In genomic region chr7:101819913-101820522, GRCh38 we compare ENCODE assay signal across 20 cellular contexts. TPM values are rescaled to one million over a fixed set of nuclear protein-coding genes. Genes with fewer than 3 reads are reported as not detected.
DNase-seq lines count a peak whose midpoint lies in the region; ATAC-seq and TF ChIP-seq lines count a peak whose summit lies in the region.
"Had no signal": no experiment of that assay in that cellular context is flagged by ENCODE, and none has a peak within 500 bp of the region (broad histone marks: within the 10 kb centered on the region; RNA-seq: fewer than 3 reads in every experiment).

No MANE protein-coding gene starts in this region.

- no peak for ATAC-seq in natural killer cell
- ATAC-seq in natural killer cell treated with Interleukin-12 subunit alpha and Interleukin-12 subunit beta and Interleukin-15 and Interleukin-18, amount 100 ng/mL, for 72 hours: no peak
- no peak for ATAC-seq in activated naive CD8-positive, alpha-beta T cell treated with anti-CD3 and anti-CD28 coated beads, Interleukin-2, amount 50 U/mL, for 24 hours
- ATAC-seq in GM18861 (IDR thresholded peaks at IDR 0.05; ENCODE audit: unreplicated experiment): no peak
- ATAC-seq: activated T-cell treated with anti-CD3 and anti-CD28 coated beads, Interleukin-2, amount 50 U/mL, for 4 hours; left colon; stimulated activated naive CD8-positive, alpha-beta T cell treated with anti-CD3 and anti-CD28 coated beads, Interleukin-15, Interleukin-2, amounts not matched to agents 100 U/mL and 50 U/mL, for 24 hours had no signal

- H2BK5ac ChIP-seq in mesendoderm (ENCODE audit: low read length): no peak overlapping the region

- H2BK120ac ChIP-seq in mesendoderm (ENCODE audit: low read depth, low read length): no peak overlapping the region

- H3K4me3 Mint-ChIP-seq in natural killer cell: peak overlapping the region; percentile 55
- no peak overlapping the region for H3K4me3 Mint-ChIP-seq in natural killer cell treated with Interleukin-12 subunit alpha and Interleukin-12 subunit beta and Interleukin-15 and Interleukin-18, amount 100 ng/mL, for 72 hours
- no peak overlapping the region for H3K4me3 Mint-ChIP-seq in activated naive CD8-positive, alpha-beta T cell treated with anti-CD3 and anti-CD28 coated beads, Interleukin-2, amount 50 U/mL, for 24 hours
- H3K4me3 Mint-ChIP-seq: activated CD4-positive, alpha-beta memory T cell treated with anti-CD3 and anti-CD28 coated beads for 36 hours; activated naive CD8-positive, alpha-beta T cell; activated T-cell treated with anti-CD3 and anti-CD28 coated beads, Interleukin-2, amount 50 U/mL, for 4 hours had no signal

- no peaks in the 10 kb centered on the region for H3K27me3 ChIP-seq in mesendoderm (ENCODE audit: insufficient read depth, low read length, poor library complexity)
- H3K27me3 ChIP-seq in uterus: no peaks in the 10 kb centered on the region

- H3K9ac ChIP-seq in mesendoderm (ENCODE audit: low read length): peak overlapping the region; percentile 50
- H3K9ac ChIP-seq: parathyroid adenoma had no signal

- H3K18ac ChIP-seq in mesendoderm (ENCODE audit: low read length): peak overlapping the region; percentile 33

- peaks cover 76% of the 10 kb centered on the region for H3K79me2 ChIP-seq in mesendoderm (ENCODE audit: control insufficient read depth, insufficient read depth, low read length)

- no peak overlapping the region for H2BK15ac ChIP-seq in mesendoderm (replicated peaks; ENCODE audit: low read depth)

- no peaks in the 10 kb centered on the region for H3K36me3 ChIP-seq in mesendoderm (ENCODE audit: control insufficient read depth, insufficient read depth, low read length)
- no peaks in the 10 kb centered on the region for H3K36me3 ChIP-seq in uterus

- no peak overlapping the region for H3K27ac Mint-ChIP-seq in natural killer cell
- H3K27ac Mint-ChIP-seq in natural killer cell treated with Interleukin-12 subunit alpha and Interleukin-12 subunit beta and Interleukin-15 and Interleukin-18, amount 100 ng/mL, for 72 hours: no peak overlapping the region
- no peak overlapping the region for H3K27ac Mint-ChIP-seq in activated naive CD8-positive, alpha-beta T cell treated with anti-CD3 and anti-CD28 coated beads, Interleukin-2, amount 50 U/mL, for 24 hours
- H3K27ac Mint-ChIP-seq: activated CD4-positive, alpha-beta memory T cell treated with anti-CD3 and anti-CD28 coated beads for 36 hours; activated naive CD8-positive, alpha-beta T cell had no signal

- no peak overlapping the region for H3K23ac ChIP-seq in mesendoderm (ENCODE audit: low read length)

- no peak for TF ChIP-seq POLR2A in uterus (IDR thresholded peaks at IDR 0.05)

- no peaks in the 10 kb centered on the region for H3K9me3 ChIP-seq in uterus

- H3K4me1 Mint-ChIP-seq in natural killer cell: peaks cover 18 to 30% of the 10 kb centered on the region in 2 donors
- H3K4me1 Mint-ChIP-seq in natural killer cell treated with Interleukin-12 subunit alpha and Interleukin-12 subunit beta and Interleukin-15 and Interleukin-18, amount 100 ng/mL, for 72 hours (ENCODE audit: low read depth in 2 of 2): peaks cover 9 to 12% of the 10 kb centered on the region in 2 donors
- H3K4me1 Mint-ChIP-seq in activated naive CD8-positive, alpha-beta T cell treated with anti-CD3 and anti-CD28 coated beads, Interleukin-2, amount 50 U/mL, for 24 hours: peaks cover 13% of the 10 kb centered on the region

- H4K8ac ChIP-seq in mesendoderm (ENCODE audit: low read depth, low read length): no peak overlapping the region

- H3K27me3 Mint-ChIP-seq in natural killer cell (ENCODE audit: low read depth in 2 of 2): no peaks in the 10 kb centered on the region
- H3K27me3 Mint-ChIP-seq in natural killer cell treated with Interleukin-12 subunit alpha and Interleukin-12 subunit beta and Interleukin-15 and Interleukin-18, amount 100 ng/mL, for 72 hours: peaks cover 0 to 2% of the 10 kb centered on the region in 2 donors
- H3K27me3 Mint-ChIP-seq in activated naive CD8-positive, alpha-beta T cell treated with anti-CD3 and anti-CD28 coated beads, Interleukin-2, amount 50 U/mL, for 24 hours: no peaks in the 10 kb centered on the region
- H3K27me3 Mint-ChIP-seq: activated CD4-positive, alpha-beta memory T cell treated with anti-CD3 and anti-CD28 coated beads for 36 hours; activated naive CD8-positive, alpha-beta T cell; CD8-positive, alpha-beta memory T cell had no signal

- DNase-seq in natural killer cell (no peak), amniotic epithelial cell (ENCODE audit: low read depth) (peak; percentile 68), mesendoderm (no peak), uterus (no peak), retina (no peak)
- DNase-seq in natural killer cell treated with Interleukin-12 subunit alpha and Interleukin-12 subunit beta and Interleukin-15 and Interleukin-18, amount 100 ng/mL, for 72 hours (ENCODE audit: low spot score): no peak
- DNase-seq in activated naive CD8-positive, alpha-beta T cell treated with anti-CD3 and anti-CD28 coated beads, Interleukin-2, amount 50 U/mL, for 24 hours: no peak
- DNase-seq: ACHN; activated CD4-positive, alpha-beta memory T cell treated with anti-CD3 and anti-CD28 coated beads for 36 hours; activated T-cell treated with anti-CD3 and anti-CD28 coated beads, Interleukin-2, amount 50 U/mL, for 4 hours; CD8-positive, alpha-beta memory T cell; left colon; NCI-H1694 treated with DMSO at 0.1 percent for 48 hours; NCI-H510A; OCI-M1; stimulated activated CD4-positive, alpha-beta T cell treated with anti-CD3 and anti-CD28 coated beads, Interleukin-12 subunit alpha, Interleukin-12 subunit beta, amount 100 ng/mL, for 4 hours; stimulated activated naive CD8-positive, alpha-beta T cell treated with anti-CD3 and anti-CD28 coated beads, Interleukin-15, Interleukin-2, amounts not matched to agents 100 U/mL and 50 U/mL, for 24 hours had no signal

- no peak overlapping the region for H3K4ac ChIP-seq in mesendoderm (ENCODE audit: low read depth, low read length)

- H3K4me2 ChIP-seq in mesendoderm (ENCODE audit: low read length): peak overlapping the region; percentile 4

- peak overlapping the region; percentile 66 for H3K56ac ChIP-seq in mesendoderm (ENCODE audit: low read length)

- H2AK5ac ChIP-seq in mesendoderm (ENCODE audit: low read length): no peak overlapping the region

- H3K4me3 ChIP-seq in mesendoderm (ENCODE audit: low read length) (no peak overlapping the region), uterus (no peak overlapping the region)

- intact Hi-C loops in natural killer cell (cut with micrococcal nuclease) (no loop called here), uterus (cut with DNase I; ENCODE audit: low total_unique reads) (loop anchor here (10.0 kb wide), 1 partner anchor 305 kb away; no protein-coding TSS in a partner anchor)

- no peaks in the 10 kb centered on the region for H3K36me3 Mint-ChIP-seq in natural killer cell
- H3K36me3 Mint-ChIP-seq in natural killer cell treated with Interleukin-12 subunit alpha and Interleukin-12 subunit beta and Interleukin-15 and Interleukin-18, amount 100 ng/mL, for 72 hours: no peaks in the 10 kb centered on the region
- H3K36me3 Mint-ChIP-seq in activated naive CD8-positive, alpha-beta T cell treated with anti-CD3 and anti-CD28 coated beads, Interleukin-2, amount 50 U/mL, for 24 hours (ENCODE audit: low read depth): no peaks in the 10 kb centered on the region
- H3K36me3 Mint-ChIP-seq: activated CD4-positive, alpha-beta memory T cell treated with anti-CD3 and anti-CD28 coated beads for 36 hours had no signal

- no peaks in the 10 kb centered on the region for H3K79me1 ChIP-seq in mesendoderm (ENCODE audit: low read length)

- H3K9me3 Mint-ChIP-seq in natural killer cell: no peaks in the 10 kb centered on the region
- no peaks in the 10 kb centered on the region for H3K9me3 Mint-ChIP-seq in natural killer cell treated with Interleukin-12 subunit alpha and Interleukin-12 subunit beta and Interleukin-15 and Interleukin-18, amount 100 ng/mL, for 72 hours
- no peaks in the 10 kb centered on the region for H3K9me3 Mint-ChIP-seq in activated naive CD8-positive, alpha-beta T cell treated with anti-CD3 and anti-CD28 coated beads, Interleukin-2, amount 50 U/mL, for 24 hours
- H3K9me3 Mint-ChIP-seq: activated CD4-positive, alpha-beta memory T cell treated with anti-CD3 and anti-CD28 coated beads for 36 hours; activated T-cell treated with anti-CD3 and anti-CD28 coated beads, Interleukin-2, amount 50 U/mL, for 4 hours; CD8-positive, alpha-beta memory T cell had no signal

- no peak overlapping the region for H4K5ac ChIP-seq in mesendoderm (ENCODE audit: low read length)

- no peak for TF ChIP-seq CTCF in natural killer cell (IDR thresholded peaks at IDR 0.05)
- no peak for TF ChIP-seq CTCF in uterus (IDR thresholded peaks at IDR 0.05)

- H3K27ac ChIP-seq in mesendoderm (ENCODE audit: low read depth, low read length) (peak overlapping the region; percentile 57), uterus (peak overlapping the region; percentile 88 to 99)
- H3K27ac ChIP-seq: parathyroid adenoma had no signal

- peaks cover 7% of the 10 kb centered on the region for H3K4me1 ChIP-seq in mesendoderm (ENCODE audit: control insufficient read depth, low read depth, low read length)
- H3K4me1 ChIP-seq in uterus: no peaks in the 10 kb centered on the region
- H3K4me1 ChIP-seq: parathyroid adenoma had no signal

- no CpG with 5 or more reads among the region's 6 CpGs for WGBS in mesendoderm (ENCODE audit: extremely low coverage, insufficient coverage, low lambda C conversion rate)

RNA-seq across cellular contexts. Expression of gene CUX1, which starts 2.6 kb away (rescaled TPM):
- total RNA-seq in natural killer cell: 10 to 100 TPM; 59.8 to 77.4 (median 73.6) TPM
- total RNA-seq in natural killer cell treated with Interleukin-12 subunit alpha and Interleukin-12 subunit beta and Interleukin-15 and Interleukin-18, amount 100 ng/mL, for 72 hours: 10 to 100 TPM; 25.2 to 28.5 TPM
- polyA plus RNA-seq in mesendoderm (2013, experiment 1 of 2): 35.0 TPM
- 35.9 TPM for polyA plus RNA-seq in mesendoderm (2013, experiment 2 of 2)
- 100 to 1,000 TPM in 1 of 4 donors, 10 to 100 TPM in 3; 58.2 to 295 (median 76.9) TPM for total RNA-seq in uterus
